Comparison of ENCODE assay signal across 11 cellular contexts in genomic region chr11:64315667-64316526, GRCh38. TPM values are rescaled to one million over a fixed set of nuclear protein-coding genes. Genes with fewer than 3 reads are reported as not detected.
DNase-seq lines count a peak whose midpoint lies in the region; ATAC-seq and TF ChIP-seq lines count a peak whose summit lies in the region.
"Not testable (repeated sequence)": the region's sequence is repeated elsewhere in the genome, so short reads cannot be mapped to it uniquely, and the experiment has no call there.
"Had no signal": no experiment of that assay in that cellular context is flagged by ENCODE, and none has a peak within 500 bp of the region (broad histone marks: within the 10 kb centered on the region; RNA-seq: fewer than 3 reads in every experiment).

No MANE protein-coding gene starts in this region.

- not testable (repeated sequence) for H3K9ac ChIP-seq in HUES64 (ENCODE audit: low read depth, low read length)

- 88% methylated on average over 25 of the region's 25 CpGs for WGBS in HUES64

- H3K36me3 Mint-ChIP-seq in CD8-positive, alpha-beta T cell, result peaks cover 51% of the 10 kb centered on the region
- H3K36me3 Mint-ChIP-seq in activated T-cell treated with anti-CD3 and anti-CD28 coated beads, Interleukin-2, amount 50 U/mL, for 4 hours (ENCODE audit: insufficient read depth), result peaks cover 11% of the 10 kb centered on the region
- H3K36me3 Mint-ChIP-seq in central memory CD8-positive, alpha-beta T cell (ENCODE audit: insufficient read depth), result peaks cover 29% of the 10 kb centered on the region
- peaks cover 13% of the 10 kb centered on the region for H3K36me3 Mint-ChIP-seq in nephron progenitor cell (ENCODE audit: low read depth)

- DNase-seq in CD8-positive, alpha-beta T cell; RWPE1 (ENCODE audit: low spot score); activated T-cell treated with anti-CD3 and anti-CD28 coated beads, Interleukin-2, amount 50 U/mL, for 4 hours; central memory CD8-positive, alpha-beta T cell (ENCODE audit: low spot score in 2 of 2); nephron progenitor cell; stimulated activated naive CD8-positive, alpha-beta T cell treated with anti-CD3 and anti-CD28 coated beads, Interleukin-15, amount 100 ng/mL, for 72 hours: not testable (repeated sequence)
- peak; percentile 30 for DNase-seq in left ventricle myocardium superior

- intact Hi-C loops in CD8-positive, alpha-beta T cell (cut with DNase I, micrococcal nuclease), result loop anchor here (5.0 to 10.0 kb wide), 5 partner anchors 336 to 1434 kb away; partner anchors contain the start of genes EHD1 (in 1 of the 2), NRXN2 (in 1 of the 2), RASGRP2 (in 1 of the 2) and SLC3A2 (in 1 of the 2)
- intact Hi-C loops in left ventricle myocardium superior (cut with micrococcal nuclease), result not testable (repeated sequence)

- CTCF ChIA-PET in CD8-positive, alpha-beta T cell (lab: Charles Lee), result interaction anchor here (0.6 to 3.3 kb wide), 6 partner anchors 9 to 72 kb away, joined by 3 to 14 read pairs (median 10); partner anchors contain the start of gene CATSPERZ
- CTCF ChIA-PET in RWPE1 (lab: Yijun Ruan, JAX), result interaction anchor here (0.6 to 3.2 kb wide), 7 partner anchors 16 to 134 kb away, joined by 3 to 22 read pairs (median 4); partner anchors contain the start of gene RPS6KA4

- peak overlapping the region; percentile 99 for H3K27ac Mint-ChIP-seq in CD8-positive, alpha-beta T cell
- H3K27ac Mint-ChIP-seq in central memory CD8-positive, alpha-beta T cell (ENCODE audit: low read depth), result peak overlapping the region; percentile 99
- not testable (repeated sequence) for H3K27ac Mint-ChIP-seq in nephron progenitor cell
- H3K27ac Mint-ChIP-seq in stimulated activated naive CD8-positive, alpha-beta T cell treated with anti-CD3 and anti-CD28 coated beads, Interleukin-15, amount 100 ng/mL, for 72 hours, result peak overlapping the region; percentile 100

- POLR2A ChIA-PET in CD8-positive, alpha-beta T cell (lab: Charles Lee), result interaction anchor here (0.6 to 3.0 kb wide), 3 partner anchors 11 to 111 kb away, joined by 3 to 50 read pairs (median 15); partner anchors contain the start of genes ESRRA and FERMT3
- POLR2A ChIA-PET in RWPE1 (lab: Yijun Ruan, JAX; ENCODE audit: low non-redundant PET), result interaction anchor here (0.9 to 2.8 kb wide), 2 partner anchors 39 to 42 kb away, joined by 3 to 19 read pairs; partner anchors contain the start of gene RPS6KA4

- peaks cover 39% of the 10 kb centered on the region for H3K4me1 Mint-ChIP-seq in CD8-positive, alpha-beta T cell (ENCODE audit: low read depth)
- peaks cover 27% of the 10 kb centered on the region for H3K4me1 Mint-ChIP-seq in activated T-cell treated with anti-CD3 and anti-CD28 coated beads, Interleukin-2, amount 50 U/mL, for 4 hours (ENCODE audit: low read depth)
- H3K4me1 Mint-ChIP-seq in central memory CD8-positive, alpha-beta T cell, result peaks cover 52% of the 10 kb centered on the region
- peaks cover 25% of the 10 kb centered on the region for H3K4me1 Mint-ChIP-seq in nephron progenitor cell
- peaks cover 74% of the 10 kb centered on the region for H3K4me1 Mint-ChIP-seq in stimulated activated naive CD8-positive, alpha-beta T cell treated with anti-CD3 and anti-CD28 coated beads, Interleukin-15, amount 100 ng/mL, for 72 hours

- not testable (repeated sequence) for TF ChIP-seq CTCF in CD8-positive, alpha-beta T cell (IDR thresholded peaks at IDR 0.05); RWPE1 (conservative IDR thresholded peaks at IDR 0.05; ENCODE audit: low read depth); nephron progenitor cell (IDR thresholded peaks at IDR 0.05)

- H3K9me3 Mint-ChIP-seq in CD8-positive, alpha-beta T cell; activated T-cell treated with anti-CD3 and anti-CD28 coated beads, Interleukin-2, amount 50 U/mL, for 4 hours; central memory CD8-positive, alpha-beta T cell; nephron progenitor cell; stimulated activated naive CD8-positive, alpha-beta T cell treated with anti-CD3 and anti-CD28 coated beads, Interleukin-15, amount 100 ng/mL, for 72 hours: not testable (repeated sequence)

- H3K4me3 Mint-ChIP-seq in CD8-positive, alpha-beta T cell, result peak overlapping the region; percentile 89
- H3K4me3 Mint-ChIP-seq in activated T-cell treated with anti-CD3 and anti-CD28 coated beads, Interleukin-2, amount 50 U/mL, for 4 hours, result peak overlapping the region; percentile 94
- H3K4me3 Mint-ChIP-seq in central memory CD8-positive, alpha-beta T cell, result peak overlapping the region; percentile 93
- H3K4me3 Mint-ChIP-seq in nephron progenitor cell, result peak overlapping the region; percentile 94
- peak overlapping the region; percentile 92 to 98 for H3K4me3 Mint-ChIP-seq in stimulated activated naive CD8-positive, alpha-beta T cell treated with anti-CD3 and anti-CD28 coated beads, Interleukin-15, amount 100 ng/mL, for 72 hours

- not testable (repeated sequence) for H3K36me3 ChIP-seq in CD8-positive, alpha-beta T cell (ENCODE audit: insufficient read depth, low read length)
- H3K36me3 ChIP-seq in HUES64 (ENCODE audit: insufficient read depth, low read length), result peaks cover 32% of the 10 kb centered on the region

- H3K4me1 ChIP-seq in CD8-positive, alpha-beta T cell (ENCODE audit: insufficient read depth, low read length); HUES64 (ENCODE audit: insufficient read depth, low read length): not testable (repeated sequence)

- not testable (repeated sequence) for H3K27ac ChIP-seq in CD8-positive, alpha-beta T cell (ENCODE audit: low read depth, low read length)
- H3K27ac ChIP-seq in HUES64 (ENCODE audit: low read depth, low read length), result peak overlapping the region; percentile 98; the same call in 1 of the 2 replicates
- peak overlapping the region; percentile 100 for H3K27ac ChIP-seq in RWPE1

- H3K9me3 ChIP-seq in CD8-positive, alpha-beta T cell (ENCODE audit: low read length); HUES64 (ENCODE audit: insufficient read depth, low read depth, low read length): not testable (repeated sequence)

- H3K27me3 ChIP-seq in CD8-positive, alpha-beta T cell (ENCODE audit: insufficient read depth, low read length); HUES64 (ENCODE audit: insufficient read depth, low read length): not testable (repeated sequence)

- not testable (repeated sequence) for ATAC-seq in CD8-positive, alpha-beta T cell; activated T-cell treated with anti-CD3 and anti-CD28 coated beads, Interleukin-2, amount 50 U/mL, for 4 hours; central memory CD8-positive, alpha-beta T cell (replicated peaks; ENCODE audit: extremely low read depth, poor library complexity, severe bottlenecking); left ventricle myocardium superior; stimulated activated naive CD8-positive, alpha-beta T cell treated with anti-CD3 and anti-CD28 coated beads, Interleukin-15, amount 100 ng/mL, for 72 hours

- not testable (repeated sequence) for H3K27me3 Mint-ChIP-seq in CD8-positive, alpha-beta T cell (ENCODE audit: low read depth); activated T-cell treated with anti-CD3 and anti-CD28 coated beads, Interleukin-2, amount 50 U/mL, for 4 hours (ENCODE audit: low read depth); central memory CD8-positive, alpha-beta T cell; nephron progenitor cell (ENCODE audit: low read depth, poor library complexity); stimulated activated naive CD8-positive, alpha-beta T cell treated with anti-CD3 and anti-CD28 coated beads, Interleukin-15, amount 100 ng/mL, for 72 hours

- H3K4me3 ChIP-seq in CD8-positive, alpha-beta T cell (ENCODE audit: low read depth, low read length), result not testable (repeated sequence)
- peak overlapping the region; percentile 79 for H3K4me3 ChIP-seq in HUES64 (ENCODE audit: low read length)

RNA-seq across cellular contexts. Expression of gene TRMT112, which starts 1.5 kb away (rescaled TPM):
- total RNA-seq in CD8-positive, alpha-beta T cell, result 10 to 100 TPM; 98.1 to 98.2 TPM
- 232 TPM for polyA plus RNA-seq in HUES64 (2013, experiment 1 of 2)
- 226 TPM for polyA plus RNA-seq in HUES64 (2013, experiment 2 of 2)
- 100 to 1,000 TPM; 432 to 461 (median 438) TPM for total RNA-seq in activated T-cell treated with anti-CD3 and anti-CD28 coated beads, Interleukin-2, amount 50 U/mL, for 4 hours
- total RNA-seq in left ventricle myocardium superior, result 83.4 TPM

RNA-seq across cellular contexts. Expression of gene PRDX5, which starts 2.0 kb away (rescaled TPM):
- total RNA-seq in CD8-positive, alpha-beta T cell, result 10 to 100 TPM; 39.9 to 41.0 TPM
- polyA plus RNA-seq in HUES64 (2013, experiment 1 of 2), result 174 TPM
- polyA plus RNA-seq in HUES64 (2013, experiment 2 of 2), result 178 TPM
- 10 to 100 TPM; 78.3 to 96.8 (median 81.0) TPM for total RNA-seq in activated T-cell treated with anti-CD3 and anti-CD28 coated beads, Interleukin-2, amount 50 U/mL, for 4 hours
- total RNA-seq in left ventricle myocardium superior, result 362 TPM

RNA-seq across cellular contexts. Expression of gene ESRRA, which starts 10.6 kb away (rescaled TPM):
- total RNA-seq in CD8-positive, alpha-beta T cell, result 10 to 100 TPM; 13.4 to 14.6 TPM
- polyA plus RNA-seq in HUES64 (2013, experiment 1 of 2), result 21.4 TPM
- 17.6 TPM for polyA plus RNA-seq in HUES64 (2013, experiment 2 of 2)
- 10 to 100 TPM; 81.5 to 93.4 (median 89.3) TPM for total RNA-seq in activated T-cell treated with anti-CD3 and anti-CD28 coated beads, Interleukin-2, amount 50 U/mL, for 4 hours
- 256 TPM for total RNA-seq in left ventricle myocardium superior

RNA-seq across cellular contexts. Expression of gene CATSPERZ, which starts 15.7 kb away (rescaled TPM):
- total RNA-seq in CD8-positive, alpha-beta T cell, result not detected
- polyA plus RNA-seq in HUES64 (2013, experiment 1 of 2), result not detected
- polyA plus RNA-seq in HUES64 (2013, experiment 2 of 2), result 0.44 TPM
- not detected for total RNA-seq in activated T-cell treated with anti-CD3 and anti-CD28 coated beads, Interleukin-2, amount 50 U/mL, for 4 hours
- not detected for total RNA-seq in left ventricle myocardium superior
- total RNA-seq: IMR-90, suprapubic skin had no signal
- polyA plus RNA-seq: fibroblast of lung, IMR-90 had no signal

RNA-seq across cellular contexts. Expression of gene CCDC88B, which starts 24.1 kb away (rescaled TPM):
- 100 to 1,000 TPM; 111 to 117 TPM for total RNA-seq in CD8-positive, alpha-beta T cell
- 2.0 TPM for polyA plus RNA-seq in HUES64 (2013, experiment 1 of 2)
- polyA plus RNA-seq in HUES64 (2013, experiment 2 of 2), result 3.9 TPM
- total RNA-seq in activated T-cell treated with anti-CD3 and anti-CD28 coated beads, Interleukin-2, amount 50 U/mL, for 4 hours, result 10 to 100 TPM; 87.4 to 97.9 (median 96.2) TPM
- total RNA-seq in left ventricle myocardium superior, result 7.2 TPM

Comparison
In these comparisons a context has a peak if more than half of its experiments do, and no peak if none do; other contexts are left out.
1. RNA of gene ESRRA, which starts 10.6 kb away (total RNA-seq): 256 TPM in left ventricle myocardium superior (single experiment) and 81.5 to 93.4 TPM in activated T-cell treated with anti-CD3 and anti-CD28 coated beads, Interleukin-2, amount 50 U/mL, for 4 hours; 13.4 to 14.6 TPM in CD8-positive, alpha-beta T cell; every median in the first group is over 4 times any median in the second.
2. Peak in every context shown above with its lines, with median percentiles within 50 percentile points of each other: H3K4me3 Mint-ChIP-seq.